11 cellular contexts compared by ENCODE assay signal in genomic region chr3:45988100-45988761, GRCh38. TPM values are rescaled to one million over a fixed set of nuclear protein-coding genes. Genes with fewer than 3 reads are reported as not detected.
A peak's percentile ranks its signal among the peaks of the same experiment; 100 is the strongest.
DNase-seq lines count a peak whose midpoint lies in the region; ATAC-seq, FAIRE-seq and TF ChIP-seq lines count a peak whose summit lies in the region.
"Had no signal": no experiment of that assay in that cellular context is flagged by ENCODE, and none has a peak within 500 bp of the region (broad histone marks: within the 10 kb centered on the region; RNA-seq: fewer than 3 reads in every experiment).

No MANE protein-coding gene starts in this region.

- H3K27ac ChIP-seq in left ventricle myocardium inferior (replicated peaks) = peak overlapping the region; percentile 96
- peak overlapping the region; percentile 17 to 67 for H3K27ac ChIP-seq in small intestine (ENCODE audit: low read depth in 1 of 2, low read length in 1 of 2)

- no peak for ATAC-seq in activated CD8-positive, alpha-beta T cell treated with anti-CD3 and anti-CD28 coated beads for 36 hours
- ATAC-seq in GM18868 (IDR thresholded peaks at IDR 0.05; ENCODE audit: unreplicated experiment) = no peak

- no peaks in the 10 kb centered on the region for H3K9me3 ChIP-seq in left ventricle myocardium inferior (replicated peaks)
- H3K9me3 ChIP-seq in small intestine (ENCODE audit: control insufficient read depth, low read depth) = no peaks in the 10 kb centered on the region

- H3K4me1 ChIP-seq in left ventricle myocardium inferior (peaks cover 100% of the 10 kb centered on the region), small intestine (ENCODE audit: control insufficient read depth in 2 of 2, insufficient read depth in 1 of 2, low read depth in 1 of 2, low read length in 1 of 2) (peaks cover 23 to 27% of the 10 kb centered on the region in 2 donors)

- H3K27me3 ChIP-seq in left ventricle myocardium inferior (ENCODE audit: low read depth) (no peaks in the 10 kb centered on the region), small intestine (ENCODE audit: control insufficient read depth in 2 of 2, insufficient read depth in 2 of 2, low read length in 2 of 2) (no peaks in the 10 kb centered on the region)

- WGBS in small intestine, 3 donors = 81 to 89% (median 89%) methylated on average over 6 of the region's 6 CpGs

- H3K4me3 Mint-ChIP-seq in HFFc6 = peak overlapping the region; percentile 61
- no peak overlapping the region for H3K4me3 Mint-ChIP-seq in activated CD8-positive, alpha-beta T cell treated with anti-CD3 and anti-CD28 coated beads for 36 hours
- H3K4me3 Mint-ChIP-seq: memory B cell had no signal

- H3K9me3 Mint-ChIP-seq in HFFc6 = no peaks in the 10 kb centered on the region
- no peaks in the 10 kb centered on the region for H3K9me3 Mint-ChIP-seq in activated CD8-positive, alpha-beta T cell treated with anti-CD3 and anti-CD28 coated beads for 36 hours
- H3K9me3 Mint-ChIP-seq: memory B cell had no signal

- H3K27ac Mint-ChIP-seq in HFFc6 = peak overlapping the region; percentile 98
- H3K27ac Mint-ChIP-seq in activated CD8-positive, alpha-beta T cell treated with anti-CD3 and anti-CD28 coated beads for 36 hours = peak overlapping the region; percentile 70

- peaks cover 7% of the 10 kb centered on the region; the same call in 1 of the 2 replicates for H3K36me3 Mint-ChIP-seq in HFFc6 (ENCODE audit: low read depth)
- peaks cover 48% of the 10 kb centered on the region for H3K36me3 Mint-ChIP-seq in activated CD8-positive, alpha-beta T cell treated with anti-CD3 and anti-CD28 coated beads for 36 hours (ENCODE audit: low read depth)

- H3K4me3 ChIP-seq in left ventricle myocardium inferior = peak overlapping the region; percentile 33
- no peak overlapping the region for H3K4me3 ChIP-seq in small intestine (ENCODE audit: low read depth in 1 of 2, low read length in 2 of 2)

- TF ChIP-seq CTCF in HFFc6 (IDR thresholded peaks at IDR 0.05) (no peak), left ventricle myocardium inferior (IDR thresholded peaks at IDR 0.05; ENCODE audit: borderline replicate concordance) (no peak)
- TF ChIP-seq CTCF in activated CD8-positive, alpha-beta T cell treated with anti-CD3 and anti-CD28 coated beads for 36 hours (IDR thresholded peaks at IDR 0.05) = no peak

- POLR2A ChIA-PET in activated CD8-positive, alpha-beta T cell treated with anti-CD3 and anti-CD28 coated beads for 36 hours (lab: Charles Lee) = interaction anchor here (1.1 to 1.7 kb wide), 3 partner anchors 12 to 96 kb away, joined by 3 to 8 read pairs (median 5); no protein-coding TSS in a partner anchor

- FAIRE-seq in small intestine (lab: Jason Lieb, UNC) = no peak
- no peak for FAIRE-seq in RCC 7860 (lab: Jason Lieb, UNC)

- DNase-seq in HFFc6 = no peak
- DNase-seq in activated CD8-positive, alpha-beta T cell treated with anti-CD3 and anti-CD28 coated beads for 36 hours = no peak
- DNase-seq in left ventricle myocardium inferior = no peak
- DNase-seq in small intestine = no peak
- no peak for DNase-seq in mesenteric fat pad (ENCODE audit: low spot score)
- DNase-seq in hepatic stellate cell (ENCODE audit: low spot score) = no peak
- no peak for DNase-seq in RCC 7860 (ENCODE audit: low spot score)
- DNase-seq: activated CD4-positive, alpha-beta T cell treated with anti-CD3 and anti-CD28 coated beads for 48 hours; NCI-H510A had no signal

- H3K27me3 Mint-ChIP-seq in HFFc6 (ENCODE audit: insufficient read depth) = peaks cover 3% of the 10 kb centered on the region; the same call in 1 of the 2 replicates
- H3K27me3 Mint-ChIP-seq in activated CD8-positive, alpha-beta T cell treated with anti-CD3 and anti-CD28 coated beads for 36 hours = no peaks in the 10 kb centered on the region
- H3K27me3 Mint-ChIP-seq: memory B cell had no signal

- CTCF ChIA-PET in activated CD8-positive, alpha-beta T cell treated with anti-CD3 and anti-CD28 coated beads for 36 hours (lab: Charles Lee) = interaction anchor here (0.6 to 1.1 kb wide), 3 partner anchors 27 to 146 kb away, joined by 3 to 4 read pairs (median 3); partner anchors contain the start of gene LZTFL1

- peaks cover 16% of the 10 kb centered on the region for H3K36me3 ChIP-seq in left ventricle myocardium inferior
- H3K36me3 ChIP-seq in small intestine (ENCODE audit: control insufficient read depth in 2 of 2, insufficient read depth in 2 of 2, low read length in 2 of 2) = peaks cover 5 to 8% of the 10 kb centered on the region in 2 donors

- intact Hi-C loops in activated CD8-positive, alpha-beta T cell treated with anti-CD3 and anti-CD28 coated beads for 36 hours (cut with micrococcal nuclease) = no loop called here
- intact Hi-C loops in left ventricle myocardium inferior (cut with micrococcal nuclease) = no loop called here

- peaks cover 89% of the 10 kb centered on the region for H3K4me1 Mint-ChIP-seq in HFFc6 (ENCODE audit: low read depth)
- peaks cover 73% of the 10 kb centered on the region for H3K4me1 Mint-ChIP-seq in activated CD8-positive, alpha-beta T cell treated with anti-CD3 and anti-CD28 coated beads for 36 hours (ENCODE audit: low read depth)

RNA-seq across cellular contexts. Expression of gene FYCO1, which starts 7.4 kb away (rescaled TPM):
- total RNA-seq in HFFc6 (2021; fragmentation: NEBNext Ultra II Directional; extraction: Animal tissue kit (Norgen Biotek cat#: 25700)) = 10 to 100 TPM; 20.8 to 30.7 (median 27.2) TPM
- 10 to 100 TPM; 14.1 to 14.5 TPM for total RNA-seq in activated CD8-positive, alpha-beta T cell treated with anti-CD3 and anti-CD28 coated beads for 36 hours
- total RNA-seq in left ventricle myocardium inferior (121 TPM), mesenteric fat pad (43.5 TPM)
- polyA plus RNA-seq in small intestine = 1 to 10 TPM; 6.5 to 9.6 (median 8.3) TPM

RNA-seq across cellular contexts. Expression of gene XCR1, which starts 39.1 kb away (rescaled TPM):
- not detected for total RNA-seq in HFFc6 (2021; fragmentation: NEBNext Ultra II Directional; extraction: Animal tissue kit (Norgen Biotek cat#: 25700))
- total RNA-seq in activated CD8-positive, alpha-beta T cell treated with anti-CD3 and anti-CD28 coated beads for 36 hours = not detected
- total RNA-seq in left ventricle myocardium inferior (not detected), mesenteric fat pad (0.16 TPM)
- polyA plus RNA-seq in small intestine = under 1 TPM in 2 of 3 donors, not detected in 1; under 0.01 to 0.13 TPM

RNA-seq across cellular contexts. Expression of gene CXCR6, which starts 45.0 kb away (rescaled TPM):
- total RNA-seq in HFFc6 (2021; fragmentation: NEBNext Ultra II Directional; extraction: Animal tissue kit (Norgen Biotek cat#: 25700)) = not detected
- 1 to 10 TPM; 3.2 to 3.4 TPM for total RNA-seq in activated CD8-positive, alpha-beta T cell treated with anti-CD3 and anti-CD28 coated beads for 36 hours
- total RNA-seq in left ventricle myocardium inferior (0.33 TPM), mesenteric fat pad (0.96 TPM)
- polyA plus RNA-seq in small intestine = 1 to 10 TPM in 2 of 3 donors, under 1 TPM in 1; 0.45 to 2.7 (median 2.2) TPM
